22 cellular contexts compared by ENCODE assay signal in genomic region chr17:21196126-21196525, GRCh38. TPM values are rescaled to one million over a fixed set of nuclear protein-coding genes. Genes with fewer than 3 reads are reported as not detected.
A peak's percentile ranks its signal among the peaks of the same experiment; 100 is the strongest.
DNase-seq lines count a peak whose midpoint lies in the region; ATAC-seq, FAIRE-seq and TF ChIP-seq lines count a peak whose summit lies in the region.
"Had no signal": no experiment of that assay in that cellular context is flagged by ENCODE, and none has a peak within 500 bp of the region (broad histone marks: within the 10 kb centered on the region; RNA-seq: fewer than 3 reads in every experiment).

No MANE protein-coding gene starts in this region.

- peaks cover 20% of the 10 kb centered on the region for H3K79me1 ChIP-seq in H1 (ENCODE audit: low read depth, low read length)

- CTCF ChIA-PET in H1 (lab: Charles Lee; ENCODE audit: partially characterized antibody): interaction anchor here (1.0 to 2.0 kb wide), 3 partner anchors 77 to 97 kb away, joined by 3 to 5 read pairs (median 5); no protein-coding TSS in a partner anchor

- no peaks in the 10 kb centered on the region for H3K9me3 ChIP-seq in BLaER1 treated with 17β-estradiol and CSF1 and Interleukin-3, amounts not matched to agents 10 nM and 100 nM (replicated peaks in 1 of 11)
- H3K9me3 ChIP-seq in H1 (ENCODE audit: insufficient read depth in 2 of 2, low read depth in 1 of 2, low read length in 1 of 2) (no peaks in the 10 kb centered on the region), osteoblast (ENCODE audit: low read depth, low read length) (no peaks in the 10 kb centered on the region), BE2C (no peaks in the 10 kb centered on the region)
- H3K9me3 ChIP-seq: A549, Peyer's patch, SJCRH30 had no signal

- TF ChIP-seq CTCF in H1 (IDR thresholded peaks at IDR 0.05; ENCODE audit: control extremely low read depth in 1 of 3, insufficient read depth in 1 of 3, low read depth in 1 of 3, low read length in 3 of 3): no peak
- no peak for TF ChIP-seq CTCF in osteoblast (IDR thresholded peaks at IDR 0.05; ENCODE audit: extremely low read depth, low read depth, low read length)
- no peak for TF ChIP-seq CTCF in BE2C (IDR thresholded peaks at IDR 0.05; ENCODE audit: low read depth, low read length)

- no peak for ATAC-seq in stimulated activated effector memory CD8-positive, alpha-beta T cell treated with anti-CD3 and anti-CD28 coated beads, Interleukin-12 subunit alpha, Interleukin-12 subunit beta, amount 100 ng/mL, for 72 hours
- no peak for ATAC-seq in left lobe of liver
- ATAC-seq: A549 had no signal

- no peak overlapping the region for H3K27ac ChIP-seq in BLaER1 treated with 17β-estradiol and CSF1 and Interleukin-3, amounts not matched to agents 10 nM and 100 nM
- H3K27ac ChIP-seq in H1 (ENCODE audit: low read depth, low read length): no peak overlapping the region
- no peak overlapping the region for H3K27ac ChIP-seq in osteoblast (ENCODE audit: low read depth, low read length)
- H3K27ac ChIP-seq: A549, KMS-11, Peyer's patch had no signal

- H3K56ac ChIP-seq in H1 (replicated peaks; ENCODE audit: insufficient read length, low read depth, low read length): no peak overlapping the region

- peaks cover 53 to 89% (median 74%) of the 10 kb centered on the region in 11 experiments for H3K36me3 ChIP-seq in BLaER1 treated with 17β-estradiol and CSF1 and Interleukin-3, amounts not matched to agents 10 nM and 100 nM
- H3K36me3 ChIP-seq in H1 (ENCODE audit: control insufficient read depth in 2 of 4, insufficient read depth in 4 of 4, low read length in 3 of 4): peaks cover 6 to 23% (median 11%) of the 10 kb centered on the region in 4 experiments; a peak in 7 of 8 replicates
- peaks cover 34% of the 10 kb centered on the region for H3K36me3 ChIP-seq in osteoblast (ENCODE audit: insufficient read depth, low read length)
- H3K36me3 ChIP-seq in BE2C: peaks cover 6% of the 10 kb centered on the region; the same call in 1 of the 2 replicates

- H3K23me2 ChIP-seq in H1 (ENCODE audit: low read depth, low read length): no peaks in the 10 kb centered on the region; the same call in 1 of the 2 replicates

- H3K4me1 Mint-ChIP-seq in stimulated activated effector memory CD8-positive, alpha-beta T cell treated with anti-CD3 and anti-CD28 coated beads, Interleukin-12 subunit alpha, Interleukin-12 subunit beta, amount 100 ng/mL, for 72 hours: peaks cover 18% of the 10 kb centered on the region

- no peak overlapping the region for H3K18ac ChIP-seq in H1 (ENCODE audit: extremely low read depth, low read length)

- peaks cover 12 to 68% (median 53%) of the 10 kb centered on the region in 10 experiments for H3K4me1 ChIP-seq in BLaER1 treated with 17β-estradiol and CSF1 and Interleukin-3, amounts not matched to agents 10 nM and 100 nM
- H3K4me1 ChIP-seq in H1 (replicated peaks in 1 of 4; ENCODE audit: control insufficient read depth in 3 of 4, insufficient read depth in 4 of 4, low read length in 3 of 4) (peaks cover 15 to 24% (median 18%) of the 10 kb centered on the region in 4 experiments), osteoblast (ENCODE audit: insufficient read depth, low read length) (no peaks in the 10 kb centered on the region), BE2C (peaks cover 19% of the 10 kb centered on the region)
- H3K4me1 ChIP-seq: A549 had no signal

- no peak overlapping the region for H2BK12ac ChIP-seq in H1 (ENCODE audit: low read depth, low read length)

- no peak overlapping the region for H3K4me3 Mint-ChIP-seq in stimulated activated effector memory CD8-positive, alpha-beta T cell treated with anti-CD3 and anti-CD28 coated beads, Interleukin-12 subunit alpha, Interleukin-12 subunit beta, amount 100 ng/mL, for 72 hours
- H3K4me3 Mint-ChIP-seq: B cell; CD4-positive, alpha-beta T cell had no signal

- no peak for FAIRE-seq in H1 (lab: Jason Lieb, UNC)
- FAIRE-seq: A549, G401.6, GM12892 had no signal

- H3K36me3 Mint-ChIP-seq in stimulated activated effector memory CD8-positive, alpha-beta T cell treated with anti-CD3 and anti-CD28 coated beads, Interleukin-12 subunit alpha, Interleukin-12 subunit beta, amount 100 ng/mL, for 72 hours: peaks cover 41% of the 10 kb centered on the region

- no peak overlapping the region for H3K9ac ChIP-seq in BLaER1 treated with 17β-estradiol and CSF1 and Interleukin-3, amounts not matched to agents 10 nM and 100 nM
- no peak overlapping the region for H3K9ac ChIP-seq in H1 (replicated peaks in 1 of 4; ENCODE audit: extremely low read depth in 1 of 4, low read depth in 3 of 4, low read length in 3 of 4)
- H3K9ac ChIP-seq: KMS-11 had no signal

- no peak overlapping the region for H3K23ac ChIP-seq in H1 (ENCODE audit: insufficient read length)

- H2BK5ac ChIP-seq in H1 (ENCODE audit: low read depth, low read length): 0 out of 2 replicates have a peak overlapping the region, but pooled peaks have one; percentile 15

- H2AFZ ChIP-seq in H1 (ENCODE audit: low read length) (no peak overlapping the region), osteoblast (ENCODE audit: low read length) (no peak overlapping the region)

- H2BK20ac ChIP-seq in H1 (ENCODE audit: low read length): no peak overlapping the region

- no peak overlapping the region for H4K5ac ChIP-seq in H1 (ENCODE audit: insufficient read length, low read depth, low read length)

- no peak overlapping the region for H3K4me3 ChIP-seq in BLaER1 treated with 17β-estradiol and CSF1 and Interleukin-3, amounts not matched to agents 10 nM and 100 nM
- H3K4me3 ChIP-seq in H1 (ENCODE audit: extremely low read depth in 1 of 4, insufficient read depth in 2 of 4, low read depth in 3 of 4, low read length in 4 of 4): no peak overlapping the region
- H3K4me3 ChIP-seq in osteoblast (ENCODE audit: insufficient read depth, low read length): no peak overlapping the region
- H3K4me3 ChIP-seq in BE2C (ENCODE audit: low read depth, low read length): no peak overlapping the region
- H3K4me3 ChIP-seq: A549, Peyer's patch, SJCRH30 had no signal

- peak overlapping the region; percentile 34 for H3K27ac Mint-ChIP-seq in stimulated activated effector memory CD8-positive, alpha-beta T cell treated with anti-CD3 and anti-CD28 coated beads, Interleukin-12 subunit alpha, Interleukin-12 subunit beta, amount 100 ng/mL, for 72 hours
- H3K27ac Mint-ChIP-seq: B cell; CD4-positive, alpha-beta T cell had no signal

- peaks cover 3 to 28% of the 10 kb centered on the region in 2 experiments; a peak in 3 of 4 replicates for H3K79me2 ChIP-seq in H1 (ENCODE audit: control insufficient read depth in 1 of 2, insufficient read depth in 2 of 2, low read length in 2 of 2)
- peaks cover 55% of the 10 kb centered on the region for H3K79me2 ChIP-seq in osteoblast (ENCODE audit: insufficient read depth, low read length)

- POLR2A ChIA-PET in H1 (lab: Charles Lee; ENCODE audit: partially characterized antibody): interaction anchor here (1.2 to 3.2 kb wide), 4 partner anchors 10 to 74 kb away, joined by 3 to 9 read pairs (median 4); no protein-coding TSS in a partner anchor

- no peak overlapping the region for H4K8ac ChIP-seq in H1 (ENCODE audit: extremely low read depth, insufficient read depth, low read length)

- H3K9me3 Mint-ChIP-seq in stimulated activated effector memory CD8-positive, alpha-beta T cell treated with anti-CD3 and anti-CD28 coated beads, Interleukin-12 subunit alpha, Interleukin-12 subunit beta, amount 100 ng/mL, for 72 hours: no peaks in the 10 kb centered on the region
- H3K9me3 Mint-ChIP-seq: CD4-positive, alpha-beta T cell had no signal

- no peak overlapping the region for H2BK120ac ChIP-seq in H1 (replicated peaks; ENCODE audit: low read depth, low read length)

- H4K20me1 ChIP-seq in BLaER1 treated with 17β-estradiol and CSF1 and Interleukin-3, amounts not matched to agents 10 nM and 100 nM: peaks cover 52 to 86% (median 71%) of the 10 kb centered on the region in 11 experiments
- H4K20me1 ChIP-seq in H1 (replicated peaks in 1 of 2; ENCODE audit: control insufficient read depth in 1 of 2, insufficient read depth in 2 of 2, low read length in 2 of 2): peaks cover 20 to 33% of the 10 kb centered on the region in 2 experiments
- peaks cover 40% of the 10 kb centered on the region for H4K20me1 ChIP-seq in osteoblast (ENCODE audit: insufficient read depth, low read length)

- H3K14ac ChIP-seq in H1 (ENCODE audit: insufficient read length): no peak overlapping the region

- no peak overlapping the region for H2AK5ac ChIP-seq in H1 (ENCODE audit: low read depth, low read length)

- DNase-seq in H1 (ENCODE audit: low read depth in 1 of 2, low spot score in 2 of 2) (no peak), osteoblast (ENCODE audit: insufficient read length, low spot score, missing footprints) (peak; percentile 43), BE2C (no peak), left lobe of liver (ENCODE audit: low spot score) (no peak)
- no peak for DNase-seq in stimulated activated effector memory CD8-positive, alpha-beta T cell treated with anti-CD3 and anti-CD28 coated beads, Interleukin-12 subunit alpha, Interleukin-12 subunit beta, amount 100 ng/mL, for 72 hours (ENCODE audit: low spot score in 2 of 2)
- DNase-seq in activated CD4-positive, alpha-beta T cell treated with anti-CD3 and anti-CD28 coated beads for 4 hours: no peak
- DNase-seq: CD4-positive, alpha-beta T cell; COR-L47; IMR-90; NCI-H1105 treated with DMSO at 0.1 percent for 48 hours; NCI-H2029 treated with DMSO at 0.1 percent for 48 hours; NCI-H345; NCI-H524 treated with DMSO at 0.1 percent for 48 hours; NCI-H82; Peyer's patch; SJCRH30 had no signal

- no peak for TF ChIP-seq RAD21 in H1 (IDR thresholded peaks at IDR 0.05 in 1 of 2, conservative IDR thresholded peaks at IDR 0.05 in 1 of 2; ENCODE audit: low read depth in 2 of 2, low read length in 2 of 2)

- H2BK15ac ChIP-seq in H1 (ENCODE audit: low read length): no peak overlapping the region

- no peak overlapping the region for H4K91ac ChIP-seq in H1 (replicated peaks; ENCODE audit: insufficient read length, low read length)

- H3K4ac ChIP-seq in H1 (replicated peaks; ENCODE audit: insufficient read length, low read depth, low read length): no peak overlapping the region

- H3K27me3 ChIP-seq in BLaER1 treated with 17β-estradiol and CSF1 and Interleukin-3, amounts not matched to agents 10 nM and 100 nM: no peaks in the 10 kb centered on the region
- H3K27me3 ChIP-seq in H1 (replicated peaks in 1 of 4; ENCODE audit: control insufficient read depth in 3 of 4, extremely low read depth in 1 of 4, insufficient read depth in 3 of 4, low read length in 3 of 4) (no peaks in the 10 kb centered on the region), osteoblast (ENCODE audit: insufficient read depth, low read length) (no peaks in the 10 kb centered on the region), BE2C (no peaks in the 10 kb centered on the region)
- H3K27me3 ChIP-seq: Peyer's patch, SJCRH30 had no signal

- peak overlapping the region in 6 of 11 experiments; percentile 30 to 71 (median 56); a peak in 10 of 22 replicates for H3K4me2 ChIP-seq in BLaER1 treated with 17β-estradiol and CSF1 and Interleukin-3, amounts not matched to agents 10 nM and 100 nM
- H3K4me2 ChIP-seq in H1 (ENCODE audit: insufficient read depth in 1 of 2, low read depth in 2 of 2, low read length in 2 of 2) (no peak overlapping the region), osteoblast (ENCODE audit: insufficient read depth, low read length) (no peak overlapping the region)
- H3K4me2 ChIP-seq: A549, KMS-11 had no signal

- 90% methylated on average over 5 of the region's 5 CpGs; no CpG with 5 or more reads in 1 of the 2 experiments for WGBS in H1 (ENCODE audit: extremely low coverage in 1 of 2, insufficient coverage in 1 of 2, insufficient read length in 1 of 2, insufficient replicate concordance in 2 of 2, low coverage in 1 of 2, low lambda C conversion rate in 2 of 2, missing lambda C conversion rate in 1 of 2), 2 experiments

- no peak for TF ChIP-seq EP300 in H1 (IDR thresholded peaks at IDR 0.05; ENCODE audit: borderline replicate concordance in 1 of 2, low read depth in 2 of 2, low read length in 2 of 2)

- no peak for TF ChIP-seq POLR2A in H1 (IDR thresholded peaks at IDR 0.05; ENCODE audit: control extremely low read depth in 1 of 2, low read depth in 2 of 2, low read length in 2 of 2)

RNA-seq across cellular contexts. Expression of gene TMEM11, which starts 17.8 kb away (rescaled TPM):
- 33.3 and 34.2 TPM in 2 replicates for total RNA-seq in H1 (2021; fragmentation: NEBNext Ultra II Directional; extraction: Animal tissue kit (Norgen Biotek cat#: 25700))
- 90.4 and 133 TPM in 2 replicates for polyA plus RNA-seq in H1 (2011; rRNA removed)
- 66.8 TPM for polyA plus RNA-seq in H1 (2011; cell fraction: cytosol; rRNA removed)
- 70.3 TPM for polyA plus RNA-seq in H1 (2011; cell fraction: nucleus; rRNA removed)
- 23.0 to 40.0 TPM (median 34.0 TPM) in 4 replicates for polyA plus RNA-seq in H1 (2012, experiment 1 of 2)
- 35.1 TPM for polyA plus RNA-seq in H1 (2012, experiment 2 of 2)
- 29.5 TPM for polyA plus RNA-seq in H1 (2013, experiment 1 of 2)
- 29.8 TPM for polyA plus RNA-seq in H1 (2013, experiment 2 of 2)
- 35.5 and 44.9 TPM in 2 replicates for polyA minus RNA-seq in H1 (2011; rRNA and poly(A)+ RNA removed)
- polyA minus RNA-seq in H1 (2011; cell fraction: cytosol; rRNA and poly(A)+ RNA removed): 27.9 TPM
- polyA minus RNA-seq in H1 (2011; cell fraction: nucleus; rRNA and poly(A)+ RNA removed): 38.5 TPM
- 12.1 and 18.1 TPM in 2 replicates for total RNA-seq in osteoblast
- polyA plus RNA-seq in BE2C (2012; ENCODE audit: insufficient read depth, insufficient read length, low read depth): 55.0 TPM
- 9.3 TPM for total RNA-seq in left lobe of liver

RNA-seq across cellular contexts. Expression of gene NATD1, which starts 57.1 kb away (rescaled TPM):
- total RNA-seq in H1 (2021; fragmentation: NEBNext Ultra II Directional; extraction: Animal tissue kit (Norgen Biotek cat#: 25700)): 7.5 and 8.4 TPM in 2 replicates
- 5.4 and 8.8 TPM in 2 replicates for polyA plus RNA-seq in H1 (2011; rRNA removed)
- polyA plus RNA-seq in H1 (2011; cell fraction: cytosol; rRNA removed): 6.3 TPM
- polyA plus RNA-seq in H1 (2011; cell fraction: nucleus; rRNA removed): 7.7 TPM
- 5.8 to 7.2 TPM (median 5.9 TPM) in 4 replicates for polyA plus RNA-seq in H1 (2012, experiment 1 of 2)
- 5.1 TPM for polyA plus RNA-seq in H1 (2012, experiment 2 of 2)
- 4.8 TPM for polyA plus RNA-seq in H1 (2013, experiment 1 of 2)
- 4.8 TPM for polyA plus RNA-seq in H1 (2013, experiment 2 of 2)
- polyA minus RNA-seq in H1 (2011; rRNA and poly(A)+ RNA removed): 4.7 and 6.3 TPM in 2 replicates
- 5.9 TPM for polyA minus RNA-seq in H1 (2011; cell fraction: cytosol; rRNA and poly(A)+ RNA removed)
- 5.7 TPM for polyA minus RNA-seq in H1 (2011; cell fraction: nucleus; rRNA and poly(A)+ RNA removed)
- total RNA-seq in osteoblast (13.0 and 15.2 TPM in 2 replicates), left lobe of liver (5.9 TPM)
- 0.59 TPM for polyA plus RNA-seq in BE2C (2012; ENCODE audit: insufficient read depth, insufficient read length, low read depth)

Comparison
In these comparisons a context has a peak if more than half of its experiments do, and no peak if none do; other contexts are left out.
1. H3K4me2 ChIP-seq: peak in BLaER1 treated with 17β-estradiol and CSF1 and Interleukin-3, amounts not matched to agents 10 nM and 100 nM (6 of 11); none in H1 (0 of 2) and osteoblast (single experiment).